Comparison of ENCODE assay signal across 19 cellular contexts in genomic region chr5:166576323-166576722, GRCh38.
"Had no signal": no experiment of that assay in that cellular context is flagged by ENCODE, and none has a peak within 500 bp of the region (broad histone marks: within the 10 kb centered on the region; RNA-seq: fewer than 3 reads in every experiment).

No MANE protein-coding gene starts in this region.

- DNase-seq: natural killer cell; occipital lobe; pancreas; psoas muscle; right cardiac atrium; right lobe of liver; sigmoid colon; small intestine; stimulated activated CD4-positive, alpha-beta T cell treated with anti-CD3 and anti-CD28 coated beads, Interleukin-15, amount 100 ng/mL, for 24 hours; stimulated activated CD4-positive, alpha-beta T cell treated with anti-CD3 and anti-CD28 coated beads, Interleukin-2, amount 100 ng/mL, for 24 hours; stimulated activated CD4-positive, alpha-beta T cell treated with anti-CD3 and anti-CD28 coated beads, Interleukin-2, amount 100 ng/mL, for 48 hours; stimulated activated CD4-positive, alpha-beta T cell treated with anti-CD3 and anti-CD28 coated beads, Interleukin-4, amount 100 ng/mL, for 24 hours; stimulated activated naive B cell treated with anti-CD40 and anti-IgM and Interleukin-4, amounts not matched to agents 10 μg/mL and 1 μg/mL and 100 μg/mL, for 72 hours; stimulated activated naive CD4-positive, alpha-beta T cell treated with Interleukin-2 at 50 U/mL for 16 hours; stomach; thyroid gland; trophoblast cell; upper lobe of left lung had no signal

- ATAC-seq: natural killer cell; pancreas; psoas muscle; right cardiac atrium; stimulated activated effector memory CD8-positive, alpha-beta T cell treated with anti-CD3 and anti-CD28 coated beads, Interleukin-12 subunit alpha, Interleukin-12 subunit beta, amount 100 ng/mL, for 72 hours; stimulated activated naive B cell treated with anti-CD40 and anti-IgM and Interleukin-4, amounts not matched to agents 10 μg/mL and 1 μg/mL and 100 μg/mL, for 72 hours had no signal
